Comparison of ENCODE assay signal across 1 cellular context in the genomic region with DNA sequence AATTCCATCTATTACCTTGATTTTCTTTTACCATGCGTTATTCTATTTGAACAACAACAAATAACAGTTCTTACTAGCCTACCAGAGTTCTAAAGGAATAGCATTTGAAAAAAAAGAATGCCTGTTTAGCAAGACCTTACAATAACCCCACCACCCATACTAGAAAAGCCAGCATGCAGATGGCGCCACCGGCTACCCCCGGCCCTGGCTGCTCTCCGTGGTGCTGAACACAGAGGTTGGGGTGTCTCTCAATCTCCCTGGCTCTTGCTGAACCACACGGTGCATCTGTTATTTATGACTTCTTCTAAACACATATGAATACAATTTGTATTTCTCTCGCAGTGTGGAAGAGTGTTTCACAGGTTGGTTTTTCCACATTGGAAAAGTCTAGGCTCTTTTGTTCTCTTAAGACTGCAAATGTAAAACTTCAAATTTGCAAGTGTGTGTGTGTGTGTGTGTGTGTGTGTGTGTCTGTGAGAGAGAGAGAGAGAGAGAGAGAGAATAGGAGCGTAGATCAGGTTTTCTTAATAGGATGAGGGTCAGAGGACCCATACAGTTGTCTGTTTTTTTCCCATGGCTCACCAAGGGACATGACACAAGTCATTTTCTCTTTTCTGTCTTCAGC.
TF ChIP-seq lines count a peak whose summit lies in the region.

No MANE protein-coding gene starts in this region.

TF ChIP-seq in K562, 482 proteins besides CTCF, POLR2A, EP300 and RAD21 (continued from another document and continues in another):
- TF ChIP-seq, protein P1, sequence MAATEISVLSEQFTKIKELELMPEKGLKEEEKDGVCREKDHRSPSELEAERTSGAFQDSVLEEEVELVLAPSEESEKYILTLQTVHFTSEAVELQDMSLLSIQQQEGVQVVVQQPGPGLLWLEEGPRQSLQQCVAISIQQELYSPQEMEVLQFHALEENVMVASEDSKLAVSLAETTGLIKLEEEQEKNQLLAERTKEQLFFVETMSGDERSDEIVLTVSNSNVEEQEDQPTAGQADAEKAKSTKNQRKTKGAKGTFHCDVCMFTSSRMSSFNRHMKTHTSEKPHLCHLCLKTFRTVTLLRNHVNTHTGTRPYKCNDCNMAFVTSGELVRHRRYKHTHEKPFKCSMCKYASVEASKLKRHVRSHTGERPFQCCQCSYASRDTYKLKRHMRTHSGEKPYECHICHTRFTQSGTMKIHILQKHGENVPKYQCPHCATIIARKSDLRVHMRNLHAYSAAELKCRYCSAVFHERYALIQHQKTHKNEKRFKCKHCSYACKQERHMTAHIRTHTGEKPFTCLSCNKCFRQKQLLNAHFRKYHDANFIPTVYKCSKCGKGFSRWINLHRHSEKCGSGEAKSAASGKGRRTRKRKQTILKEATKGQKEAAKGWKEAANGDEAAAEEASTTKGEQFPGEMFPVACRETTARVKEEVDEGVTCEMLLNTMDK (IDR thresholded peaks at IDR 0.05; ENCODE audit: borderline replicate concordance, insufficient read depth, low read depth, low read length, poor library complexity, severe bottlenecking), result peak; percentile 39
- TF ChIP-seq TEAD1 (CRISPR knock-in tag; IDR thresholded peaks at IDR 0.05) (no peak), STAG1 (CRISPR knock-in tag; IDR thresholded peaks at IDR 0.05; ENCODE audit: borderline replicate concordance) (no peak), MCM2 (IDR thresholded peaks at IDR 0.05; ENCODE audit: low read depth) (no peak), FOXP1 (CRISPR knock-in tag; IDR thresholded peaks at IDR 0.05) (no peak), KLF1 (tag; IDR thresholded peaks at IDR 0.05) (no peak), SMARCE1 (IDR thresholded peaks at IDR 0.05) (no peak), RBBP5 (IDR thresholded peaks at IDR 0.05; ENCODE audit: borderline replicate concordance, insufficient read depth, low read length, poor library complexity, severe bottlenecking) (no peak), ZNF311 (CRISPR knock-in tag; IDR thresholded peaks at IDR 0.05) (no peak), ZNF282 (CRISPR knock-in tag; IDR thresholded peaks at IDR 0.05) (no peak), EWSR1 (IDR thresholded peaks at IDR 0.05; ENCODE audit: borderline replicate concordance, low read depth, partially characterized antibody) (no peak), ETV1 (tag; conservative IDR thresholded peaks at IDR 0.05; ENCODE audit: low read depth) (0 out of 2 replicates have a peak, but pooled peaks have one; percentile 18), GABPB1 (CRISPR knock-in tag; IDR thresholded peaks at IDR 0.05) (0 out of 2 replicates have a peak, but pooled peaks have one; percentile 25), U2AF2 (optimal IDR thresholded peaks at IDR 0.05; ENCODE audit: low read depth, low read length) (no peak), ZNF830 (CRISPR knock-in tag; IDR thresholded peaks at IDR 0.05) (no peak), SUPT5H (IDR thresholded peaks at IDR 0.05) (no peak), PTRF (tag; IDR thresholded peaks at IDR 0.05) (no peak), MAFF (IDR thresholded peaks at IDR 0.05; ENCODE audit: low read length) (no peak), RBFOX2 (IDR thresholded peaks at IDR 0.05; ENCODE audit: low read depth, low read length) (no peak), GTF2F1 (IDR thresholded peaks at IDR 0.05; ENCODE audit: low read depth, low read length) (no peak), ZNF77 (CRISPR knock-in tag; IDR thresholded peaks at IDR 0.05) (no peak), SMAD4 (CRISPR knock-in tag; conservative IDR thresholded peaks at IDR 0.05) (0 out of 2 replicates have a peak, but pooled peaks have one; percentile 30), CTBP1 (IDR thresholded peaks at IDR 0.05; ENCODE audit: borderline replicate concordance) (no peak), SPI1 (IDR thresholded peaks at IDR 0.05; ENCODE audit: borderline replicate concordance, low read depth, low read length) (no peak), ZNF644 (tag; IDR thresholded peaks at IDR 0.05; ENCODE audit: low read depth) (peak; percentile 39; the same call in 1 of the 2 replicates), CHD4 (IDR thresholded peaks at IDR 0.05; ENCODE audit: insufficient read depth, insufficient replicate concordance, low read depth, low read length, poor library complexity, severe bottlenecking) (no peak), ZNF12 (CRISPR knock-in tag; IDR thresholded peaks at IDR 0.05) (no peak), SOX6 (IDR thresholded peaks at IDR 0.05) (no peak), LCOR (CRISPR knock-in tag; IDR thresholded peaks at IDR 0.05) (0 out of 2 replicates have a peak, but pooled peaks have one; percentile 23), DDX20 (tag; IDR thresholded peaks at IDR 0.05; ENCODE audit: low read depth) (no peak), RHOXF2B (CRISPR knock-in tag; conservative IDR thresholded peaks at IDR 0.05) (no peak), LEF1 (IDR thresholded peaks at IDR 0.05) (no peak), ESRRB (CRISPR knock-in tag; IDR thresholded peaks at IDR 0.05; ENCODE audit: borderline replicate concordance) (no peak), BRD4 (IDR thresholded peaks at IDR 0.05) (no peak)
- TF ChIP-seq, protein P2, sequence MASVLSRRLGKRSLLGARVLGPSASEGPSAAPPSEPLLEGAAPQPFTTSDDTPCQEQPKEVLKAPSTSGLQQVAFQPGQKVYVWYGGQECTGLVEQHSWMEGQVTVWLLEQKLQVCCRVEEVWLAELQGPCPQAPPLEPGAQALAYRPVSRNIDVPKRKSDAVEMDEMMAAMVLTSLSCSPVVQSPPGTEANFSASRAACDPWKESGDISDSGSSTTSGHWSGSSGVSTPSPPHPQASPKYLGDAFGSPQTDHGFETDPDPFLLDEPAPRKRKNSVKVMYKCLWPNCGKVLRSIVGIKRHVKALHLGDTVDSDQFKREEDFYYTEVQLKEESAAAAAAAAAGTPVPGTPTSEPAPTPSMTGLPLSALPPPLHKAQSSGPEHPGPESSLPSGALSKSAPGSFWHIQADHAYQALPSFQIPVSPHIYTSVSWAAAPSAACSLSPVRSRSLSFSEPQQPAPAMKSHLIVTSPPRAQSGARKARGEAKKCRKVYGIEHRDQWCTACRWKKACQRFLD (CRISPR knock-in tag; IDR thresholded peaks at IDR 0.05), result 0 out of 2 replicates have a peak, but pooled peaks have one; percentile 12
- TF ChIP-seq, protein P3, sequence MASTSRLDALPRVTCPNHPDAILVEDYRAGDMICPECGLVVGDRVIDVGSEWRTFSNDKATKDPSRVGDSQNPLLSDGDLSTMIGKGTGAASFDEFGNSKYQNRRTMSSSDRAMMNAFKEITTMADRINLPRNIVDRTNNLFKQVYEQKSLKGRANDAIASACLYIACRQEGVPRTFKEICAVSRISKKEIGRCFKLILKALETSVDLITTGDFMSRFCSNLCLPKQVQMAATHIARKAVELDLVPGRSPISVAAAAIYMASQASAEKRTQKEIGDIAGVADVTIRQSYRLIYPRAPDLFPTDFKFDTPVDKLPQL (IDR thresholded peaks at IDR 0.05; ENCODE audit: extremely low read depth, insufficient read length), result no peak
- TF ChIP-seq, protein P4, sequence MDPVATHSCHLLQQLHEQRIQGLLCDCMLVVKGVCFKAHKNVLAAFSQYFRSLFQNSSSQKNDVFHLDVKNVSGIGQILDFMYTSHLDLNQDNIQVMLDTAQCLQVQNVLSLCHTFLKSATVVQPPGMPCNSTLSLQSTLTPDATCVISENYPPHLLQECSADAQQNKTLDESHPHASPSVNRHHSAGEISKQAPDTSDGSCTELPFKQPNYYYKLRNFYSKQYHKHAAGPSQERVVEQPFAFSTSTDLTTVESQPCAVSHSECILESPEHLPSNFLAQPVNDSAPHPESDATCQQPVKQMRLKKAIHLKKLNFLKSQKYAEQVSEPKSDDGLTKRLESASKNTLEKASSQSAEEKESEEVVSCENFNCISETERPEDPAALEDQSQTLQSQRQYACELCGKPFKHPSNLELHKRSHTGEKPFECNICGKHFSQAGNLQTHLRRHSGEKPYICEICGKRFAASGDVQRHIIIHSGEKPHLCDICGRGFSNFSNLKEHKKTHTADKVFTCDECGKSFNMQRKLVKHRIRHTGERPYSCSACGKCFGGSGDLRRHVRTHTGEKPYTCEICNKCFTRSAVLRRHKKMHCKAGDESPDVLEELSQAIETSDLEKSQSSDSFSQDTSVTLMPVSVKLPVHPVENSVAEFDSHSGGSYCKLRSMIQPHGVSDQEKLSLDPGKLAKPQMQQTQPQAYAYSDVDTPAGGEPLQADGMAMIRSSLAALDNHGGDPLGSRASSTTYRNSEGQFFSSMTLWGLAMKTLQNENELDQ (CRISPR knock-in tag; IDR thresholded peaks at IDR 0.05; ENCODE audit: borderline replicate concordance), result no peak
- TF ChIP-seq, protein P5, sequence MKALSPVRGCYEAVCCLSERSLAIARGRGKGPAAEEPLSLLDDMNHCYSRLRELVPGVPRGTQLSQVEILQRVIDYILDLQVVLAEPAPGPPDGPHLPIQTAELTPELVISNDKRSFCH (CRISPR knock-in tag; IDR thresholded peaks at IDR 0.05), result no peak
- TF ChIP-seq, protein P5 (tag; IDR thresholded peaks at IDR 0.05), result no peak
- TF ChIP-seq, protein P6, sequence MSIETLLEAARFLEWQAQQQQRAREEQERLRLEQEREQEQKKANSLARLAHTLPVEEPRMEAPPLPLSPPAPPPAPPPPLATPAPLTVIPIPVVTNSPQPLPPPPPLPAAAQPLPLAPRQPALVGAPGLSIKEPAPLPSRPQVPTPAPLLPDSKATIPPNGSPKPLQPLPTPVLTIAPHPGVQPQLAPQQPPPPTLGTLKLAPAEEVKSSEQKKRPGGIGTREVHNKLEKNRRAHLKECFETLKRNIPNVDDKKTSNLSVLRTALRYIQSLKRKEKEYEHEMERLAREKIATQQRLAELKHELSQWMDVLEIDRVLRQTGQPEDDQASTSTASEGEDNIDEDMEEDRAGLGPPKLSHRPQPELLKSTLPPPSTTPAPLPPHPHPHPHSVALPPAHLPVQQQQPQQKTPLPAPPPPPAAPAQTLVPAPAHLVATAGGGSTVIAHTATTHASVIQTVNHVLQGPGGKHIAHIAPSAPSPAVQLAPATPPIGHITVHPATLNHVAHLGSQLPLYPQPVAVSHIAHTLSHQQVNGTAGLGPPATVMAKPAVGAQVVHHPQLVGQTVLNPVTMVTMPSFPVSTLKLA (conservative IDR thresholded peaks at IDR 0.05), result no peak
- TF ChIP-seq, protein P7, sequence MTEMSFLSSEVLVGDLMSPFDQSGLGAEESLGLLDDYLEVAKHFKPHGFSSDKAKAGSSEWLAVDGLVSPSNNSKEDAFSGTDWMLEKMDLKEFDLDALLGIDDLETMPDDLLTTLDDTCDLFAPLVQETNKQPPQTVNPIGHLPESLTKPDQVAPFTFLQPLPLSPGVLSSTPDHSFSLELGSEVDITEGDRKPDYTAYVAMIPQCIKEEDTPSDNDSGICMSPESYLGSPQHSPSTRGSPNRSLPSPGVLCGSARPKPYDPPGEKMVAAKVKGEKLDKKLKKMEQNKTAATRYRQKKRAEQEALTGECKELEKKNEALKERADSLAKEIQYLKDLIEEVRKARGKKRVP (CRISPR knock-in tag; IDR thresholded peaks at IDR 0.05), result no peak
- TF ChIP-seq, protein P8, sequence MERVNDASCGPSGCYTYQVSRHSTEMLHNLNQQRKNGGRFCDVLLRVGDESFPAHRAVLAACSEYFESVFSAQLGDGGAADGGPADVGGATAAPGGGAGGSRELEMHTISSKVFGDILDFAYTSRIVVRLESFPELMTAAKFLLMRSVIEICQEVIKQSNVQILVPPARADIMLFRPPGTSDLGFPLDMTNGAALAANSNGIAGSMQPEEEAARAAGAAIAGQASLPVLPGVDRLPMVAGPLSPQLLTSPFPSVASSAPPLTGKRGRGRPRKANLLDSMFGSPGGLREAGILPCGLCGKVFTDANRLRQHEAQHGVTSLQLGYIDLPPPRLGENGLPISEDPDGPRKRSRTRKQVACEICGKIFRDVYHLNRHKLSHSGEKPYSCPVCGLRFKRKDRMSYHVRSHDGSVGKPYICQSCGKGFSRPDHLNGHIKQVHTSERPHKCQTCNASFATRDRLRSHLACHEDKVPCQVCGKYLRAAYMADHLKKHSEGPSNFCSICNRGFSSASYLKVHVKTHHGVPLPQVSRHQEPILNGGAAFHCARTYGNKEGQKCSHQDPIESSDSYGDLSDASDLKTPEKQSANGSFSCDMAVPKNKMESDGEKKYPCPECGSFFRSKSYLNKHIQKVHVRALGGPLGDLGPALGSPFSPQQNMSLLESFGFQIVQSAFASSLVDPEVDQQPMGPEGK (CRISPR knock-in tag; IDR thresholded peaks at IDR 0.05; ENCODE audit: borderline replicate concordance), result no peak
- TF ChIP-seq, protein P9, sequence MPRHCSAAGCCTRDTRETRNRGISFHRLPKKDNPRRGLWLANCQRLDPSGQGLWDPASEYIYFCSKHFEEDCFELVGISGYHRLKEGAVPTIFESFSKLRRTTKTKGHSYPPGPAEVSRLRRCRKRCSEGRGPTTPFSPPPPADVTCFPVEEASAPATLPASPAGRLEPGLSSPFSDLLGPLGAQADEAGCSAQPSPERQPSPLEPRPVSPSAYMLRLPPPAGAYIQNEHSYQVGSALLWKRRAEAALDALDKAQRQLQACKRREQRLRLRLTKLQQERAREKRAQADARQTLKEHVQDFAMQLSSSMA (CRISPR knock-in tag; IDR thresholded peaks at IDR 0.05), result no peak
- TF ChIP-seq, protein P10, sequence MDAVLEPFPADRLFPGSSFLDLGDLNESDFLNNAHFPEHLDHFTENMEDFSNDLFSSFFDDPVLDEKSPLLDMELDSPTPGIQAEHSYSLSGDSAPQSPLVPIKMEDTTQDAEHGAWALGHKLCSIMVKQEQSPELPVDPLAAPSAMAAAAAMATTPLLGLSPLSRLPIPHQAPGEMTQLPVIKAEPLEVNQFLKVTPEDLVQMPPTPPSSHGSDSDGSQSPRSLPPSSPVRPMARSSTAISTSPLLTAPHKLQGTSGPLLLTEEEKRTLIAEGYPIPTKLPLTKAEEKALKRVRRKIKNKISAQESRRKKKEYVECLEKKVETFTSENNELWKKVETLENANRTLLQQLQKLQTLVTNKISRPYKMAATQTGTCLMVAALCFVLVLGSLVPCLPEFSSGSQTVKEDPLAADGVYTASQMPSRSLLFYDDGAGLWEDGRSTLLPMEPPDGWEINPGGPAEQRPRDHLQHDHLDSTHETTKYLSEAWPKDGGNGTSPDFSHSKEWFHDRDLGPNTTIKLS (IDR thresholded peaks at IDR 0.05; ENCODE audit: borderline replicate concordance, low read depth), result no peak
- TF ChIP-seq, protein P11, sequence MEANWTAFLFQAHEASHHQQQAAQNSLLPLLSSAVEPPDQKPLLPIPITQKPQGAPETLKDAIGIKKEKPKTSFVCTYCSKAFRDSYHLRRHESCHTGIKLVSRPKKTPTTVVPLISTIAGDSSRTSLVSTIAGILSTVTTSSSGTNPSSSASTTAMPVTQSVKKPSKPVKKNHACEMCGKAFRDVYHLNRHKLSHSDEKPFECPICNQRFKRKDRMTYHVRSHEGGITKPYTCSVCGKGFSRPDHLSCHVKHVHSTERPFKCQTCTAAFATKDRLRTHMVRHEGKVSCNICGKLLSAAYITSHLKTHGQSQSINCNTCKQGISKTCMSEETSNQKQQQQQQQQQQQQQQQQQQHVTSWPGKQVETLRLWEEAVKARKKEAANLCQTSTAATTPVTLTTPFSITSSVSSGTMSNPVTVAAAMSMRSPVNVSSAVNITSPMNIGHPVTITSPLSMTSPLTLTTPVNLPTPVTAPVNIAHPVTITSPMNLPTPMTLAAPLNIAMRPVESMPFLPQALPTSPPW (CRISPR knock-in tag; IDR thresholded peaks at IDR 0.05), result peak; percentile 34; the same call in 1 of the 2 replicates
- TF ChIP-seq, protein P12, sequence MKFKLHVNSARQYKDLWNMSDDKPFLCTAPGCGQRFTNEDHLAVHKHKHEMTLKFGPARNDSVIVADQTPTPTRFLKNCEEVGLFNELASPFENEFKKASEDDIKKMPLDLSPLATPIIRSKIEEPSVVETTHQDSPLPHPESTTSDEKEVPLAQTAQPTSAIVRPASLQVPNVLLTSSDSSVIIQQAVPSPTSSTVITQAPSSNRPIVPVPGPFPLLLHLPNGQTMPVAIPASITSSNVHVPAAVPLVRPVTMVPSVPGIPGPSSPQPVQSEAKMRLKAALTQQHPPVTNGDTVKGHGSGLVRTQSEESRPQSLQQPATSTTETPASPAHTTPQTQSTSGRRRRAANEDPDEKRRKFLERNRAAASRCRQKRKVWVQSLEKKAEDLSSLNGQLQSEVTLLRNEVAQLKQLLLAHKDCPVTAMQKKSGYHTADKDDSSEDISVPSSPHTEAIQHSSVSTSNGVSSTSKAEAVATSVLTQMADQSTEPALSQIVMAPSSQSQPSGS (CRISPR knock-in tag; IDR thresholded peaks at IDR 0.05), result no peak
